Comparison of ENCODE assay signal across 1 cellular context in the genomic region with DNA sequence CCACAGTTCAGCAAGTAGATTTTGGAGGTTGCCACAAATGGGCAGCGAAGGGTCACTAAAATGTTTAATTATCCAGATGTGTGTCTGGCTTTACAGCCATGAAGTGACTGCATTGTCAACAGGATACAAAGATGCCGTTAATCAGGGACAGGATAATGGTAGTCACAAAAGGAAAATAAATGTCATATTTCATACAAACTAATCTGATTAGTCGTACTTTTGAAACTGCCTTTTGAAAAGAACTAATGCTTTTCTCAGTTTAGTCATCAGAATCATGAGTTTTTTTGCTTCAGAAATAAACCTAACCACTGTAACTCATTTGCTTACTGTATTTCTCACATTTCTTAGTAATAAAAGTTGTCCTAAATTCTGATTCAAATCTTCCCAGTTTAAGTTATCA.
TF ChIP-seq lines count a peak whose summit lies in the region.

No MANE protein-coding gene starts in this region.

TF ChIP-seq in IMR-90, 13 proteins besides CTCF, POLR2A, EP300 and RAD21 (continued from another document):
- TF ChIP-seq, protein P1, sequence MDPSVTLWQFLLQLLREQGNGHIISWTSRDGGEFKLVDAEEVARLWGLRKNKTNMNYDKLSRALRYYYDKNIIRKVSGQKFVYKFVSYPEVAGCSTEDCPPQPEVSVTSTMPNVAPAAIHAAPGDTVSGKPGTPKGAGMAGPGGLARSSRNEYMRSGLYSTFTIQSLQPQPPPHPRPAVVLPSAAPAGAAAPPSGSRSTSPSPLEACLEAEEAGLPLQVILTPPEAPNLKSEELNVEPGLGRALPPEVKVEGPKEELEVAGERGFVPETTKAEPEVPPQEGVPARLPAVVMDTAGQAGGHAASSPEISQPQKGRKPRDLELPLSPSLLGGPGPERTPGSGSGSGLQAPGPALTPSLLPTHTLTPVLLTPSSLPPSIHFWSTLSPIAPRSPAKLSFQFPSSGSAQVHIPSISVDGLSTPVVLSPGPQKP (IDR thresholded peaks at IDR 0.05; ENCODE audit: borderline replicate concordance, low read depth, low read length) = no peak
